1 cellular context compared by ENCODE assay signal in genomic region chr13:49374585-49375290, GRCh38.
TF ChIP-seq lines count a peak whose summit lies in the region.

No MANE protein-coding gene starts in this region.

TF ChIP-seq in GM23338, 12 proteins besides CTCF, POLR2A, EP300 and RAD21 (continued from another document):
- no peak for TF ChIP-seq ZNF462 (CRISPR knock-in tag; IDR thresholded peaks at IDR 0.05)
- TF ChIP-seq ZNF114 (CRISPR knock-in tag; IDR thresholded peaks at IDR 0.05): no peak
- TF ChIP-seq ZNF331 (CRISPR knock-in tag; IDR thresholded peaks at IDR 0.05; ENCODE audit: low read depth): no peak
- TF ChIP-seq EZH2phosphoT487 (IDR thresholded peaks at IDR 0.05; ENCODE audit: unreplicated experiment): no peak
- no peak for TF ChIP-seq POLR2AphosphoS5 (IDR thresholded peaks at IDR 0.05; ENCODE audit: low read depth)
- no peak for TF ChIP-seq CREB1 (CRISPR knock-in tag; IDR thresholded peaks at IDR 0.05; ENCODE audit: low read depth)
